Comparison of ENCODE assay signal across 13 cellular contexts in genomic region chr3:63984391-63984790, GRCh38.
"Had no signal": no experiment of that assay in that cellular context is flagged by ENCODE, and none has a peak within 500 bp of the region (broad histone marks: within the 10 kb centered on the region; RNA-seq: fewer than 3 reads in every experiment).

No MANE protein-coding gene starts in this region.

- H3K27me3 ChIP-seq: cardiac muscle cell, foreskin keratinocyte, heart right ventricle, pancreas had no signal

- ATAC-seq: foreskin keratinocyte, heart right ventricle, pancreas had no signal

- H3K4me3 ChIP-seq: cardiac muscle cell, heart right ventricle, left ventricle myocardium inferior, pancreas had no signal

- H3K9me3 ChIP-seq: heart right ventricle, left ventricle myocardium inferior, pancreas had no signal

- FAIRE-seq: colon, endothelial cell of umbilical vein, kidney, pancreas, urothelium cell line had no signal

- H3K27ac ChIP-seq: cardiac muscle cell, foreskin keratinocyte, heart right ventricle, left ventricle myocardium inferior, pancreas had no signal

- DNase-seq: activated CD4-positive, CD25-positive, alpha-beta regulatory T cell treated with anti-CD3 and anti-CD28 coated beads, Interleukin-2, amount 50 U/mL, for 72 hours; foreskin keratinocyte; heart right ventricle; kidney; left ventricle myocardium inferior; pancreas; SHP77; stimulated activated CD4-positive, alpha-beta T cell treated with anti-CD3 and anti-CD28 coated beads, Interleukin-4, amount 100 ng/mL, for 1 hour; T-helper 9 cell had no signal
